In genomic region chr15:90201150-90201943, GRCh38 we compare ENCODE assay signal across 8 cellular contexts. TPM values are rescaled to one million over a fixed set of nuclear protein-coding genes. Genes with fewer than 3 reads are reported as not detected.
DNase-seq lines count a peak whose midpoint lies in the region; TF ChIP-seq lines count a peak whose summit lies in the region.

TSS of gene SEMA4B (plus strand) at chr15:90201330. CDS start at chr15:90201579, 249 bp downstream.

- H3K9me3 ChIP-seq in H9 (ENCODE audit: control insufficient read depth, low read depth, low read length): no peaks in the 10 kb centered on the region
- H3K9me3 ChIP-seq in MM.1S (replicated peaks; ENCODE audit: insufficient read depth, low read length): no peaks in the 10 kb centered on the region
- no peaks in the 10 kb centered on the region for H3K9me3 ChIP-seq in iPS DF 6.9 (ENCODE audit: control insufficient read depth, insufficient read depth, low read length)
- no peaks in the 10 kb centered on the region for H3K9me3 ChIP-seq in sigmoid colon

- H3F3A ChIP-seq in MM.1S (ENCODE audit: insufficient read depth, low read length): peaks cover 12% of the 10 kb centered on the region; the same call in 1 of the 2 replicates

- H2AK5ac ChIP-seq in H9 (ENCODE audit: insufficient read length, low read length): no peak within 1 kb of the TSS

- no peaks in the 10 kb centered on the region for H3K9me3 Mint-ChIP-seq in H9

- no peak for TF ChIP-seq EP300 in sigmoid colon (IDR thresholded peaks at IDR 0.05)

- intact Hi-C loops in sigmoid colon (cut with DNase I): no loop called here

- peaks cover 22 to 23% of the 10 kb centered on the region in 2 experiments for H3K4me1 Mint-ChIP-seq in H9

- no peak for TF ChIP-seq POLR2A in sigmoid colon (IDR thresholded peaks at IDR 0.05)

- no CpG with 5 or more reads among the region's 86 CpGs for WGBS in H9 (ENCODE audit: extremely low coverage, insufficient read length, low lambda C conversion rate)
- WGBS in iPS DF 6.9 (ENCODE audit: insufficient coverage, insufficient read length): no CpG with 5 or more reads among the region's 86 CpGs
- WGBS in sigmoid colon, 2 donors: 0% methylated on average over 86 of the region's 86 CpGs

- H3K4ac ChIP-seq in H9 (ENCODE audit: low read depth, low read length): no peak within 1 kb of the TSS

- peaks cover 0 to 6% (median 1%) of the 10 kb centered on the region in 3 experiments; a peak in 3 of 7 replicates for H3K36me3 Mint-ChIP-seq in H9 (ENCODE audit: insufficient read depth in 1 of 3, low read depth in 3 of 3)

- no peak within 1 kb of the TSS for H3K23ac ChIP-seq in H9 (ENCODE audit: insufficient read length, low read depth, low read length)

- no peaks in the 10 kb centered on the region for H4K20me1 ChIP-seq in H9 (ENCODE audit: control insufficient read depth, insufficient read depth, insufficient read length)
- 0 out of 2 replicates have a peak, but pooled peaks cover under 1% of the 10 kb centered on the region for H4K20me1 ChIP-seq in MM.1S (ENCODE audit: insufficient read depth, low read length)

- H2BK5ac ChIP-seq in H9 (ENCODE audit: insufficient read length, low read length): no peak within 1 kb of the TSS

- no peak within 1 kb of the TSS for H4K91ac ChIP-seq in H9 (ENCODE audit: insufficient read length, low read depth, low read length)

- H3K27me3 Mint-ChIP-seq in H9 (ENCODE audit: low read depth): peaks cover 4% of the 10 kb centered on the region

- H3K27ac ChIP-seq in H9 (ENCODE audit: insufficient read length, low read depth, low read length): no peak within 1 kb of the TSS
- no peak within 1 kb of the TSS for H3K27ac ChIP-seq in MM.1S (ENCODE audit: low read length)
- H3K27ac ChIP-seq in iPS DF 6.9 (ENCODE audit: low read length): no peak within 1 kb of the TSS
- H3K27ac ChIP-seq in sigmoid colon: peak within 1 kb of the TSS; percentile 85 to 92 (median 88)

- peak within 1 kb of the TSS; percentile 19 to 94 (median 45); a peak in 4 of 7 replicates for H3K27ac Mint-ChIP-seq in H9

- no peak within 1 kb of the TSS for H4K8ac ChIP-seq in H9 (replicated peaks; ENCODE audit: insufficient read length, low read depth, low read length)

- peak within 1 kb of the TSS; percentile 46 for H3K18ac ChIP-seq in H9 (ENCODE audit: insufficient read length, low read depth, low read length)

- H2BK20ac ChIP-seq in H9 (ENCODE audit: low read depth, low read length, poor library complexity, severe bottlenecking): no peak within 1 kb of the TSS

- in situ Hi-C loops in astrocyte of the spinal cord (cut with HindIII; ENCODE audit: low sequenced_read_pairs): no loop called here

- no peak within 1 kb of the TSS for H2BK120ac ChIP-seq in H9 (ENCODE audit: low read depth, low read length, poor library complexity, severe bottlenecking)

- H2AFZ ChIP-seq in H9 (ENCODE audit: low read length): no peak within 1 kb of the TSS
- H2AFZ ChIP-seq in MM.1S (ENCODE audit: low read length): peak within 1 kb of the TSS; percentile 67

- H3K23me2 ChIP-seq in H9 (ENCODE audit: insufficient read length, low read depth, low read length, poor library complexity, severe bottlenecking): peaks cover 13% of the 10 kb centered on the region

- H3K9me2 ChIP-seq in MM.1S (replicated peaks; ENCODE audit: insufficient read depth, low read length): no peaks in the 10 kb centered on the region

- H3K4me2 ChIP-seq in H9 (ENCODE audit: insufficient read depth, insufficient read length, low read length) (peak within 1 kb of the TSS; percentile 45), MM.1S (ENCODE audit: low read depth, low read length) (peak within 1 kb of the TSS; percentile 95)

- H2BK15ac ChIP-seq in H9 (ENCODE audit: low read depth, low read length): no peak within 1 kb of the TSS

- TF ChIP-seq CTCF in GM12864 (IDR thresholded peaks at IDR 0.05; ENCODE audit: low read depth, low read length, missing control alignments): no peak
- no peak for TF ChIP-seq CTCF in H9 (conservative IDR thresholded peaks at IDR 0.05)
- TF ChIP-seq CTCF in MM.1S (IDR thresholded peaks at IDR 0.05; ENCODE audit: low read length): no peak
- TF ChIP-seq CTCF in astrocyte of the spinal cord (IDR thresholded peaks at IDR 0.05; ENCODE audit: low read depth, low read length): no peak
- no peak for TF ChIP-seq CTCF in sigmoid colon (IDR thresholded peaks at IDR 0.05)

- no peak within 1 kb of the TSS for H4K5ac ChIP-seq in H9 (ENCODE audit: insufficient read length, low read depth, low read length)

- H2BK12ac ChIP-seq in H9 (ENCODE audit: insufficient read length, low read depth, low read length): no peak within 1 kb of the TSS

- H3K4me1 ChIP-seq in H9 (ENCODE audit: insufficient read depth, low read length) (peaks cover 6% of the 10 kb centered on the region; the same call in 1 of the 2 replicates), MM.1S (ENCODE audit: low read length) (peaks cover 10% of the 10 kb centered on the region), iPS DF 6.9 (ENCODE audit: control insufficient read depth, insufficient read depth, low read length) (peaks cover 3% of the 10 kb centered on the region; the same call in 1 of the 2 replicates), sigmoid colon (peaks cover 0 to 56% (median 53%) of the 10 kb centered on the region in 4 donors)

- no peak within 1 kb of the TSS for H3K56ac ChIP-seq in H9 (ENCODE audit: insufficient read length, low read depth, low read length)

- peak within 1 kb of the TSS; percentile 73 for H3K4me3 ChIP-seq in GM12864 (ENCODE audit: low read depth, low read length)
- H3K4me3 ChIP-seq in MM.1S (ENCODE audit: low read length): peak within 1 kb of the TSS; percentile 88
- peak within 1 kb of the TSS; percentile 74 for H3K4me3 ChIP-seq in astrocyte of the spinal cord (ENCODE audit: low read depth, low read length)
- peak within 1 kb of the TSS; percentile 78 for H3K4me3 ChIP-seq in iPS DF 6.9 (ENCODE audit: low read length)
- H3K4me3 ChIP-seq in sigmoid colon: peak within 1 kb of the TSS; percentile 49 to 91 (median 81)

- H3K36me3 ChIP-seq in MM.1S (replicated peaks; ENCODE audit: insufficient read depth, low read length): no peaks in the 10 kb centered on the region
- H3K36me3 ChIP-seq in iPS DF 6.9 (ENCODE audit: control insufficient read depth, insufficient read depth, low read length): no peaks in the 10 kb centered on the region
- H3K36me3 ChIP-seq in sigmoid colon: peaks cover 0 to 11% (median 0%) of the 10 kb centered on the region in 4 donors

- H3K27me3 ChIP-seq in H9 (ENCODE audit: insufficient read depth, low read length) (no peaks in the 10 kb centered on the region; the same call in 1 of the 2 replicates), MM.1S (replicated peaks; ENCODE audit: insufficient read depth, low read length) (no peaks in the 10 kb centered on the region), iPS DF 6.9 (ENCODE audit: control insufficient read depth, insufficient read depth, low read length) (no peaks in the 10 kb centered on the region), sigmoid colon (no peaks in the 10 kb centered on the region)

- H3K4me3 Mint-ChIP-seq in H9: peak within 1 kb of the TSS; percentile 79 to 90

- H3T11ph ChIP-seq in H9 (ENCODE audit: low read length): no peak within 1 kb of the TSS

- DNase-seq in GM12864 (ENCODE audit: low read depth) (no peak), H9 (peak; percentile 85), MM.1S (peak; percentile 76), T1000 (lab: John Stamatoyannopoulos, UW) (peak; percentile 23), astrocyte of the spinal cord (ENCODE audit: low read depth, low spot score) (peak; percentile 40), iPS DF 6.9 (ENCODE audit: low read depth, low spot score) (no peak), sigmoid colon (peak; percentile 85), GOT3 (lab: John Stamatoyannopoulos, UW) (no peak)

- H3K9ac ChIP-seq in H9 (ENCODE audit: extremely low read depth, insufficient read length, low read length): peak within 1 kb of the TSS; percentile 74
- H3K9ac ChIP-seq in MM.1S (ENCODE audit: low read length): peak within 1 kb of the TSS; percentile 68; the same call in 1 of the 2 replicates

- peaks cover 13% of the 10 kb centered on the region for H3K79me1 ChIP-seq in H9 (ENCODE audit: insufficient read depth, low read depth, low read length, poor library complexity, severe bottlenecking)

- H3K14ac ChIP-seq in H9 (ENCODE audit: insufficient read depth, low read length): peak within 1 kb of the TSS; percentile 70

- H3K79me2 ChIP-seq in H9 (ENCODE audit: insufficient read depth, low read length) (no peaks in the 10 kb centered on the region; the same call in 1 of the 2 replicates), MM.1S (ENCODE audit: low read length) (peaks cover 53% of the 10 kb centered on the region)

RNA-seq across cellular contexts. Expression of gene SEMA4B, which starts in this region (rescaled TPM):
- total RNA-seq in H9 (2021): 32.5 and 33.2 TPM in 2 replicates
- 10 to 100 TPM; 42.0 to 72.4 (median 58.6) TPM for total RNA-seq in sigmoid colon
- 10 to 100 TPM; 10.6 to 94.5 (median 11.4) TPM for polyA plus RNA-seq in sigmoid colon

Comparison
In these comparisons a context has a peak if more than half of its experiments do, and no peak if none do; other contexts are left out.
1. DNase-seq: peak in H9 (single experiment), MM.1S (single experiment), T1000 (single experiment), astrocyte of the spinal cord (single experiment) and sigmoid colon (single experiment); none in GM12864 (single experiment), iPS DF 6.9 (single experiment) and GOT3 (single experiment).
2. H3K27ac ChIP-seq: peak in sigmoid colon (4 of 4); none in H9 (single experiment), MM.1S (single experiment) and iPS DF 6.9 (single experiment).
3. Peak in every context shown above with its lines, with median percentiles within 50 percentile points of each other: H3K4me3 ChIP-seq.